Comparison of ENCODE assay signal across 22 cellular contexts in the genomic region with DNA sequence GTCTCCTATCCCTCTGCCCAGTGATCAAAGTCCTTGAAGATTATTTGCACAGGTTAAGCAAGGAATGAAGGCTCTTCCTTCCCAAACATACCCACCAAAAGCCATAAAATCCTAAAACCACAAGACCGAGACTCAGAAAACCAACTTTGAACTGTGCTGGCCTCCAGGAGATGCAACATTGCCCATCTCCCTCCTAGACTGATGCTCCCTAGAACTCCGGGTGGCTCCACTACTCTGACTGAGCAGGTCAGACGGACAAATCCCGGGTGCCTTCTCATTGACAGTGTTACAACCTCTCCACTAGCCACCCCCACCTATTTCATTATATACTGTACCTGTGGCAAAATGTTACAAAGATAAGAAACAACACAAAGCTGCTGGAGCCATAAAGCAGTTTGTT.
"Had no signal": no experiment of that assay in that cellular context is flagged by ENCODE, and none has a peak within 500 bp of the region (broad histone marks: within the 10 kb centered on the region; RNA-seq: fewer than 3 reads in every experiment).

No MANE protein-coding gene starts in this region.

- H3K36me3 ChIP-seq: left lung, right lobe of liver, tibial nerve had no signal

- H3K27me3 ChIP-seq: left lung, right lobe of liver, tibial nerve had no signal

- H3K4me1 Mint-ChIP-seq: stimulated activated effector memory CD8-positive, alpha-beta T cell treated with anti-CD3 and anti-CD28 coated beads, Interleukin-12 subunit alpha, Interleukin-12 subunit beta, amount 100 ng/mL, for 72 hours had no signal

- FAIRE-seq: urothelium cell line had no signal

- H3K4me3 Mint-ChIP-seq: activated CD8-positive, alpha-beta T cell treated with anti-CD3 and anti-CD28 coated beads, Interleukin-2, amount 10 ng/mL, durations not matched to agents 7 days and 5 days; activated T-helper 1 cell treated with anti-CD3 and anti-CD28 coated beads, Interleukin-12 subunit alpha, Interleukin-12 subunit beta, Interleukin-2, Interleukin-4 antibody, amounts not matched to agents 30 ng/mL and 10 ng/mL and 1 ng/mL, durations not matched to agents 14 hours and 24 hours and 36 hours; brain; natural killer cell treated with Interleukin-12 subunit alpha and Interleukin-12 subunit beta and Interleukin-15 and Interleukin-18, amount 100 ng/mL, for 72 hours; stimulated activated effector memory CD8-positive, alpha-beta T cell treated with anti-CD3 and anti-CD28 coated beads, Interleukin-12 subunit alpha, Interleukin-12 subunit beta, amount 100 ng/mL, for 72 hours; stimulated activated naive CD8-positive, alpha-beta T cell treated with anti-CD3 and anti-CD28 coated beads, Interleukin-15, amount 100 ng/mL, for 72 hours; T-helper 1 cell treated with Interleukin-12 subunit alpha and Interleukin-12 subunit beta and Interleukin-4 antibody, amounts not matched to agents 30 μg/mL and 1 μg/mL, for 36 hours had no signal

- H3K9me3 Mint-ChIP-seq: activated T-helper 1 cell treated with anti-CD3 and anti-CD28 coated beads, Interleukin-12 subunit alpha, Interleukin-12 subunit beta, Interleukin-2, Interleukin-4 antibody, amounts not matched to agents 30 ng/mL and 10 ng/mL and 1 ng/mL, durations not matched to agents 14 hours and 24 hours and 36 hours; brain; natural killer cell treated with Interleukin-12 subunit alpha and Interleukin-12 subunit beta and Interleukin-15 and Interleukin-18, amount 100 ng/mL, for 72 hours; stimulated activated effector memory CD8-positive, alpha-beta T cell treated with anti-CD3 and anti-CD28 coated beads, Interleukin-12 subunit alpha, Interleukin-12 subunit beta, amount 100 ng/mL, for 72 hours; stimulated activated naive CD8-positive, alpha-beta T cell treated with anti-CD3 and anti-CD28 coated beads, Interleukin-15, amount 100 ng/mL, for 72 hours; T-helper 1 cell treated with Interleukin-12 subunit alpha and Interleukin-12 subunit beta and Interleukin-4 antibody, amounts not matched to agents 30 μg/mL and 1 μg/mL, for 36 hours had no signal

- ATAC-seq: activated CD4-positive, CD25-positive, alpha-beta regulatory T cell treated with anti-CD3 and anti-CD28 coated beads, Interleukin-2, amount 50 U/mL, for 24 hours; activated CD8-positive, alpha-beta T cell treated with anti-CD3 and anti-CD28 coated beads, Interleukin-2, amount 10 ng/mL, durations not matched to agents 7 days and 5 days; left lung; natural killer cell treated with Interleukin-12 subunit alpha and Interleukin-12 subunit beta and Interleukin-15 and Interleukin-18, amount 100 ng/mL, for 72 hours; right lobe of liver; stimulated activated effector memory CD8-positive, alpha-beta T cell treated with anti-CD3 and anti-CD28 coated beads, Interleukin-12 subunit alpha, Interleukin-12 subunit beta, amount 100 ng/mL, for 72 hours; stimulated activated naive CD8-positive, alpha-beta T cell treated with anti-CD3 and anti-CD28 coated beads, Interleukin-15, amount 100 ng/mL, for 72 hours had no signal

- H3K27ac Mint-ChIP-seq: activated CD8-positive, alpha-beta T cell treated with anti-CD3 and anti-CD28 coated beads, Interleukin-2, amount 10 ng/mL, durations not matched to agents 7 days and 5 days; activated T-helper 1 cell treated with anti-CD3 and anti-CD28 coated beads, Interleukin-12 subunit alpha, Interleukin-12 subunit beta, Interleukin-2, Interleukin-4 antibody, amounts not matched to agents 30 ng/mL and 10 ng/mL and 1 ng/mL, durations not matched to agents 14 hours and 24 hours and 36 hours; natural killer cell treated with Interleukin-12 subunit alpha and Interleukin-12 subunit beta and Interleukin-15 and Interleukin-18, amount 100 ng/mL, for 72 hours; stimulated activated effector memory CD8-positive, alpha-beta T cell treated with anti-CD3 and anti-CD28 coated beads, Interleukin-12 subunit alpha, Interleukin-12 subunit beta, amount 100 ng/mL, for 72 hours; stimulated activated naive CD8-positive, alpha-beta T cell treated with anti-CD3 and anti-CD28 coated beads, Interleukin-15, amount 100 ng/mL, for 72 hours; T-helper 1 cell treated with Interleukin-12 subunit alpha and Interleukin-12 subunit beta and Interleukin-4 antibody, amounts not matched to agents 30 μg/mL and 1 μg/mL, for 36 hours had no signal

- DNase-seq: activated CD4-positive, alpha-beta T cell treated with anti-CD3 and anti-CD28 coated beads, Interleukin-2, amount 50 U/mL, for 1 hour; activated CD8-positive, alpha-beta T cell treated with anti-CD3 and anti-CD28 coated beads, Interleukin-2, amount 10 ng/mL, durations not matched to agents 7 days and 5 days; activated gamma-delta T cell; activated naive CD4-positive, alpha-beta T cell treated with anti-CD3 and anti-CD28 coated beads, Interleukin-2, amount 50 U/mL, for 16 hours; aorta; erythroblast; left lung; midbrain; occipital lobe; right lobe of liver; stimulated activated CD4-positive, alpha-beta T cell treated with anti-CD3 and anti-CD28 coated beads, Interleukin-2, amount 100 ng/mL, for 24 hours; stimulated activated naive CD8-positive, alpha-beta T cell treated with anti-CD3 and anti-CD28 coated beads, Interleukin-15, amount 100 ng/mL, for 72 hours had no signal

- H3K4me1 ChIP-seq: left lung, right lobe of liver had no signal

- H3K27ac ChIP-seq: left lung, right lobe of liver, skin epidermis, tibial nerve had no signal

- H3K4me3 ChIP-seq: left lung, lung, right lobe of liver, skin epidermis, tibial nerve had no signal

- H3K27me3 Mint-ChIP-seq: brain; natural killer cell treated with Interleukin-12 subunit alpha and Interleukin-12 subunit beta and Interleukin-15 and Interleukin-18, amount 100 ng/mL, for 72 hours; stimulated activated naive CD8-positive, alpha-beta T cell treated with anti-CD3 and anti-CD28 coated beads, Interleukin-15, amount 100 ng/mL, for 72 hours had no signal

- H3K36me3 Mint-ChIP-seq: brain; natural killer cell treated with Interleukin-12 subunit alpha and Interleukin-12 subunit beta and Interleukin-15 and Interleukin-18, amount 100 ng/mL, for 72 hours; stimulated activated effector memory CD8-positive, alpha-beta T cell treated with anti-CD3 and anti-CD28 coated beads, Interleukin-12 subunit alpha, Interleukin-12 subunit beta, amount 100 ng/mL, for 72 hours had no signal

- H3K9me3 ChIP-seq: left lung, right lobe of liver, tibial nerve had no signal
